Comparison of ENCODE assay signal across 10 cellular contexts in genomic region chr12:53045646-53046045, GRCh38. TPM values are rescaled to one million over a fixed set of nuclear protein-coding genes. Genes with fewer than 3 reads are reported as not detected.
DNase-seq lines count a peak whose midpoint lies in the region; ATAC-seq and TF ChIP-seq lines count a peak whose summit lies in the region.
"Had no signal": no experiment of that assay in that cellular context is flagged by ENCODE, and none has a peak within 500 bp of the region (broad histone marks: within the 10 kb centered on the region; RNA-seq: fewer than 3 reads in every experiment).

No MANE protein-coding gene starts in this region.

- H3K9me3 ChIP-seq in lung (ENCODE audit: control insufficient read depth in 2 of 2, insufficient read depth in 1 of 2, low read length in 1 of 2) (no peaks in the 10 kb centered on the region), tibial artery (no peaks in the 10 kb centered on the region)

- peaks cover 4% of the 10 kb centered on the region for H3K27me3 Mint-ChIP-seq in activated T-cell treated with anti-CD3 and anti-CD28 coated beads, Interleukin-2, amount 50 U/mL, for 24 hours

- DNase-seq in activated T-cell treated with anti-CD3 and anti-CD28 coated beads, Interleukin-2, amount 50 U/mL, for 24 hours, result peak; percentile 25
- DNase-seq in activated T-cell treated with anti-CD3 and anti-CD28 coated beads, Interleukin-2, amount 50 U/mL, for 48 hours, result no peak
- DNase-seq in astrocyte of the hippocampus (ENCODE audit: low read depth, low spot score), result peak; percentile 49
- no peak for DNase-seq in lung (ENCODE audit: low spot score)
- peak; percentile 88 to 92 for DNase-seq in tibial artery
- DNase-seq in AG08395 (ENCODE audit: low spot score), result no peak
- DNase-seq: central memory CD4-positive, alpha-beta T cell; NCI-H524 had no signal

- H3K4me1 ChIP-seq in lung (ENCODE audit: control insufficient read depth in 2 of 2, insufficient read depth in 2 of 2, low read length in 2 of 2) (peaks cover 12 to 23% of the 10 kb centered on the region in 2 donors), tibial artery (peaks cover 0 to 69% (median 51%) of the 10 kb centered on the region in 4 donors)

- TF ChIP-seq CTCF in lung (IDR thresholded peaks at IDR 0.05; ENCODE audit: control extremely low read depth, extremely low read depth) (no peak), tibial artery (IDR thresholded peaks at IDR 0.05) (no peak)

- H3K4me1 Mint-ChIP-seq in activated T-cell treated with anti-CD3 and anti-CD28 coated beads, Interleukin-2, amount 50 U/mL, for 24 hours (ENCODE audit: low read depth), result peaks cover 31% of the 10 kb centered on the region

- 51% methylated on average over 5 of the region's 5 CpGs for WGBS in lung, 2 donors

- H3K27ac Mint-ChIP-seq in activated T-cell treated with anti-CD3 and anti-CD28 coated beads, Interleukin-2, amount 50 U/mL, for 24 hours, result peak overlapping the region; percentile 80

- peaks cover 24% of the 10 kb centered on the region for H3K36me3 Mint-ChIP-seq in activated T-cell treated with anti-CD3 and anti-CD28 coated beads, Interleukin-2, amount 50 U/mL, for 24 hours (ENCODE audit: low read depth)

- no peaks in the 10 kb centered on the region for H3K9me3 Mint-ChIP-seq in activated T-cell treated with anti-CD3 and anti-CD28 coated beads, Interleukin-2, amount 50 U/mL, for 24 hours

- H3K4me3 Mint-ChIP-seq in activated T-cell treated with anti-CD3 and anti-CD28 coated beads, Interleukin-2, amount 50 U/mL, for 24 hours, result peak overlapping the region; percentile 84

- H3K27me3 ChIP-seq in lung (ENCODE audit: control insufficient read depth, insufficient read depth) (no peaks in the 10 kb centered on the region), tibial artery (no peaks in the 10 kb centered on the region)

- H3K36me3 ChIP-seq in lung (ENCODE audit: control insufficient read depth in 2 of 2, insufficient read depth in 2 of 2, low read length in 2 of 2) (peaks cover 0 to 2% of the 10 kb centered on the region in 2 donors), tibial artery (peaks cover 0 to 20% (median 18%) of the 10 kb centered on the region in 3 donors)

- H3K4me3 ChIP-seq in lung (no peak overlapping the region), tibial artery (peak overlapping the region; percentile 71 to 79)

- peak overlapping the region; percentile 87 to 97 for H3K27ac ChIP-seq in lung (ENCODE audit: low read depth in 1 of 2, low read length in 1 of 2)
- H3K27ac ChIP-seq in tibial artery, result peak overlapping the region; percentile 99

- ATAC-seq in lung (ENCODE audit: insufficient read depth, low FRiP score), result no peak
- no peak for ATAC-seq in HG03378 (IDR thresholded peaks at IDR 0.05; ENCODE audit: unreplicated experiment)
- no peak for ATAC-seq in GM18502 (IDR thresholded peaks at IDR 0.05; ENCODE audit: poor library complexity, unreplicated experiment)

- intact Hi-C loops in tibial artery (cut with DNase I; ENCODE audit: low total_unique reads), result no loop called here

RNA-seq across cellular contexts. Expression of gene TNS2, which starts 4.2 kb away (rescaled TPM):
- 100 to 1,000 TPM in 1 of 2 donors, 10 to 100 TPM in 1; 56.7 to 182 TPM for total RNA-seq in lung
- polyA plus RNA-seq in lung, result 100 to 1,000 TPM in 1 of 2 donors, 10 to 100 TPM in 1; 72.8 to 138 TPM

RNA-seq across cellular contexts. Expression of gene SPRYD3, which starts 33.5 kb away (rescaled TPM):
- 10 to 100 TPM; 17.1 to 60.2 TPM for total RNA-seq in lung
- polyA plus RNA-seq in lung, result 10 to 100 TPM; 24.4 to 45.5 TPM

RNA-seq across cellular contexts. Expression of gene EIF4B, which starts 39.4 kb away (rescaled TPM):
- 100 to 1,000 TPM; 301 to 684 TPM for total RNA-seq in lung
- 100 to 1,000 TPM in 1 of 2 donors, 10 to 100 TPM in 1; 81.9 to 139 TPM for polyA plus RNA-seq in lung

RNA-seq across cellular contexts. Expression of gene IGFBP6, which starts 51.8 kb away (rescaled TPM):
- total RNA-seq in lung, result 10 to 100 TPM; 16.0 to 42.5 TPM
- polyA plus RNA-seq in lung, result 10 to 100 TPM; 15.9 to 75.0 TPM

RNA-seq across cellular contexts. Expression of gene SOAT2, which starts 57.6 kb away (rescaled TPM):
- under 1 TPM in 1 of 2 donors, not detected in 1; 0.21 TPM for total RNA-seq in lung
- polyA plus RNA-seq in lung, result under 1 TPM; 0.06 to 0.10 TPM

Comparison
In these comparisons a context has a peak if more than half of its experiments do, and no peak if none do; other contexts are left out.
1. DNase-seq: peak in activated T-cell treated with anti-CD3 and anti-CD28 coated beads, Interleukin-2, amount 50 U/mL, for 24 hours (single experiment), astrocyte of the hippocampus (single experiment) and tibial artery (2 of 2); none in activated T-cell treated with anti-CD3 and anti-CD28 coated beads, Interleukin-2, amount 50 U/mL, for 48 hours (0 of 2), lung (single experiment) and AG08395 (single experiment).